ENCODE assay signal across 1 cellular context in the genomic region with DNA sequence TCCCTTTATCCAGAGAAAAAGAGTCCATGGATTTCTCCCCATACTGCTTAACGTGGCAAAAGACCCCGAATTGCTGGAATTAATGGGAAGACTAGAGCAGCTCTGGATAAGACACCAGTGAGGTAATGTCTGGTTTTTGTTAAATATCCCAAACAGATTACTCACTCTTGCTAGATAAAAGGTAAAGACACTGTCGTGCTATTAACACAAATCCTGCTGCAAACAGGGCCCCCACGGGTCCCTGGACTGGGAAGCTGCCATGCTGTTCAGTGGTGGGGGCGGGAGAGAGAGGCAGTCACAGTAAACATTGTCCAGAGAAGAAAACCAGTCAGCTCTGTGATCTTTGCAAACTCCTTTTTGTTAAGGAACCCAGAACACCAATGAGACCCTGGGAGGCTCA.
A peak's percentile ranks its signal among the peaks of the same experiment; 100 is the strongest.
TF ChIP-seq lines count a peak whose summit lies in the region.

No MANE protein-coding gene starts in this region.

TF ChIP-seq in HepG2, 621 proteins besides CTCF, POLR2A, EP300 and RAD21 (continued from another document and continues in another):
- no peak for TF ChIP-seq ZNF318 (CRISPR knock-in tag; IDR thresholded peaks at IDR 0.05)
- no peak for TF ChIP-seq ELF3 (CRISPR knock-in tag; IDR thresholded peaks at IDR 0.05)
- TF ChIP-seq ZBTB10 (CRISPR knock-in tag; IDR thresholded peaks at IDR 0.05; ENCODE audit: borderline replicate concordance): no peak
- TF ChIP-seq ZNF234 (CRISPR knock-in tag; conservative IDR thresholded peaks at IDR 0.05): no peak
- TF ChIP-seq, protein P1, sequence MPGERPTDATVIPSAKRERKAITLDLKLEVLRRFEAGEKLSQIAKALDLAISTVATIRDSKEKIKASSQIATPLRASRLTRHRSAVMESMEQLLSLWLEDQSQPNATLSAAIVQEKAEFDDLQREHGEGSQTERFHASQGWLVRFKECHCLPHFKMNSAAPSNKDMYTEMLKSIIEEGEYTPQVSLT (CRISPR knock-in tag; IDR thresholded peaks at IDR 0.05; ENCODE audit: borderline replicate concordance, low read depth): no peak
- TF ChIP-seq ZBTB34 (CRISPR knock-in tag; IDR thresholded peaks at IDR 0.05): no peak
- TF ChIP-seq TCF7L2 (IDR thresholded peaks at IDR 0.05; ENCODE audit: low read depth, low read length): no peak
- no peak for TF ChIP-seq ZMYM2 (CRISPR knock-in tag; IDR thresholded peaks at IDR 0.05)
- TF ChIP-seq ZSCAN12 (CRISPR knock-in tag; IDR thresholded peaks at IDR 0.05): no peak
- no peak for TF ChIP-seq ZSCAN20 (CRISPR knock-in tag; IDR thresholded peaks at IDR 0.05; ENCODE audit: borderline replicate concordance)
- TF ChIP-seq SCMH1 (CRISPR knock-in tag; IDR thresholded peaks at IDR 0.05; ENCODE audit: borderline replicate concordance): no peak
- TF ChIP-seq GFI1 (CRISPR knock-in tag; IDR thresholded peaks at IDR 0.05; ENCODE audit: borderline replicate concordance): no peak
- TF ChIP-seq ERF (CRISPR knock-in tag; IDR thresholded peaks at IDR 0.05): 0 out of 2 replicates have a peak, but pooled peaks have one; percentile 45
- TF ChIP-seq, protein P2, sequence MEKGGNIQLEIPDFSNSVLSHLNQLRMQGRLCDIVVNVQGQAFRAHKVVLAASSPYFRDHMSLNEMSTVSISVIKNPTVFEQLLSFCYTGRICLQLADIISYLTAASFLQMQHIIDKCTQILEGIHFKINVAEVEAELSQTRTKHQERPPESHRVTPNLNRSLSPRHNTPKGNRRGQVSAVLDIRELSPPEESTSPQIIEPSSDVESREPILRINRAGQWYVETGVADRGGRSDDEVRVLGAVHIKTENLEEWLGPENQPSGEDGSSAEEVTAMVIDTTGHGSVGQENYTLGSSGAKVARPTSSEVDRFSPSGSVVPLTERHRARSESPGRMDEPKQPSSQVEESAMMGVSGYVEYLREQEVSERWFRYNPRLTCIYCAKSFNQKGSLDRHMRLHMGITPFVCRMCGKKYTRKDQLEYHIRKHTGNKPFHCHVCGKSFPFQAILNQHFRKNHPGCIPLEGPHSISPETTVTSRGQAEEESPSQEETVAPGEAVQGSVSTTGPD (CRISPR knock-in tag; IDR thresholded peaks at IDR 0.05): no peak
- no peak for TF ChIP-seq HOXA9 (CRISPR knock-in tag; IDR thresholded peaks at IDR 0.05; ENCODE audit: borderline replicate concordance)
- TF ChIP-seq ZBTB40 (IDR thresholded peaks at IDR 0.05): no peak
- no peak for TF ChIP-seq ZBTB40 (CRISPR knock-in tag; IDR thresholded peaks at IDR 0.05)
- TF ChIP-seq, protein P3, sequence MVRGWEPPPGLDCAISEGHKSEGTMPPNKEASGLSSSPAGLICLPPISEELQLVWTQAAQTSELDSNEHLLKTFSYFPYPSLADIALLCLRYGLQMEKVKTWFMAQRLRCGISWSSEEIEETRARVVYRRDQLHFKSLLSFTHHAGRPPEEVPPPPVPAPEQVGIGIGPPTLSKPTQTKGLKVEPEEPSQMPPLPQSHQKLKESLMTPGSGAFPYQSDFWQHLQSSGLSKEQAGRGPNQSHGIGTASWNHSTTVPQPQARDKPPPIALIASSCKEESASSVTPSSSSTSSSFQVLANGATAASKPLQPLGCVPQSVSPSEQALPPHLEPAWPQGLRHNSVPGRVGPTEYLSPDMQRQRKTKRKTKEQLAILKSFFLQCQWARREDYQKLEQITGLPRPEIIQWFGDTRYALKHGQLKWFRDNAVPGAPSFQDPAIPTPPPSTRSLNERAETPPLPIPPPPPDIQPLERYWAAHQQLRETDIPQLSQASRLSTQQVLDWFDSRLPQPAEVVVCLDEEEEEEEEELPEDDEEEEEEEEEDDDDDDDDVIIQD (CRISPR knock-in tag; IDR thresholded peaks at IDR 0.05; ENCODE audit: low read depth): no peak
- TF ChIP-seq CBX5 (CRISPR knock-in tag; IDR thresholded peaks at IDR 0.05; ENCODE audit: borderline replicate concordance): no peak
- 0 out of 2 replicates have a peak, but pooled peaks have one; percentile 22 for TF ChIP-seq ZBTB43 (CRISPR knock-in tag; conservative IDR thresholded peaks at IDR 0.05)
- TF ChIP-seq YEATS4 (CRISPR knock-in tag; IDR thresholded peaks at IDR 0.05; ENCODE audit: borderline replicate concordance): no peak
